ENCODE assay signal across 9 cellular contexts in the genomic region with DNA sequence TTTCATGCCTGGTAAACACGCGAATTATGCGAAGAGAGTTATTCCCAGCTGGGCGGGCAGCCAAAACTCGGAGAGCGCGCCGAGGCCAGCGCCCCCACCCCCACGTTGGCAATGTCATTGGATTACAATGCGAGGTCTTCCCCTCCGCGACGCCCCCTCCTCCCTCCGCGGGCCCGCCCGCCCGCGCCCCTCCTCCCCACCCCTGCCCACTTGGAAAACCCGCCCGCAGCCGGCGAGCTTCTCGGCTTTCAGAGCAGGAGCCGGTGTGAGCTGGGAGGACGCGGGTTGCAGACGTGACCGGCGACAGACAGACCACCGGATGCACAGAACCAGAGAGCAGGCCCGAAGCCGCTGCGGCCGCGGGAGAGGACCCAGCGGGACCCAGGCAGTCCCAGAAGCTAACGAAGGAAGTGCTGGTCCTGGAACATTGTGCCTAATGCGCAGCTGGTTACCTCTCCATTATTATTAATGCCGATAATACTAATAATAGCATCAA. TPM values are rescaled to one million over a fixed set of nuclear protein-coding genes. Genes with fewer than 3 reads are reported as not detected.
DNase-seq lines count a peak whose midpoint lies in the region; ATAC-seq, FAIRE-seq and TF ChIP-seq lines count a peak whose summit lies in the region.
"Had no signal": no experiment of that assay in that cellular context is flagged by ENCODE, and none has a peak within 500 bp of the region (broad histone marks: within the 10 kb centered on the region; RNA-seq: fewer than 3 reads in every experiment).

No MANE protein-coding gene starts in this region.

- no peaks in the 10 kb centered on the region for H3K9me2 ChIP-seq in neural cell (ENCODE audit: insufficient read depth, low read length)

- TF ChIP-seq EP300 in neural cell (conservative IDR thresholded peaks at IDR 0.05; ENCODE audit: poor library complexity, severe bottlenecking), result no peak

- POLR2A ChIA-PET in BJ (lab: Charles Lee), result interaction anchor here (0.6 kb wide), 1 partner anchor 962 kb away, joined by 3 read pairs; no protein-coding TSS in a partner anchor

- H3K27ac Mint-ChIP-seq in astrocyte (ENCODE audit: unreplicated experiment), result peak overlapping the region; percentile 83

- H4K20me1 ChIP-seq in astrocyte (ENCODE audit: insufficient read depth, low read length), result no peaks in the 10 kb centered on the region
- no peaks in the 10 kb centered on the region for H4K20me1 ChIP-seq in neural cell (ENCODE audit: insufficient read depth)

- H3K4me1 Mint-ChIP-seq in astrocyte (ENCODE audit: low read depth, unreplicated experiment), result peaks cover 15% of the 10 kb centered on the region

- H3K27me3 ChIP-seq in BJ (ENCODE audit: control insufficient read depth, insufficient read depth, low read length) (no peaks in the 10 kb centered on the region), HUES64 (ENCODE audit: insufficient read depth, low read length) (peaks cover 65% of the 10 kb centered on the region), astrocyte (ENCODE audit: insufficient read depth, low read length) (peaks cover 6% of the 10 kb centered on the region), neural cell (ENCODE audit: insufficient read depth, low read depth, low read length) (peaks cover 43% of the 10 kb centered on the region)

- TF ChIP-seq CTCF in BJ (IDR thresholded peaks at IDR 0.05; ENCODE audit: insufficient read depth, low read depth, low read length) (no peak), astrocyte (IDR thresholded peaks at IDR 0.05; ENCODE audit: insufficient read depth, low read depth, low read length) (no peak), neural cell (IDR thresholded peaks at IDR 0.05; ENCODE audit: poor library complexity, severe bottlenecking) (no peak)

- ATAC-seq in GM19452 (IDR thresholded peaks at IDR 0.05; ENCODE audit: unreplicated experiment), result no peak

- H3K79me2 ChIP-seq in astrocyte (ENCODE audit: insufficient read depth, low read length) (no peaks in the 10 kb centered on the region), neural cell (replicated peaks; ENCODE audit: insufficient read depth, low read length) (no peaks in the 10 kb centered on the region)

- DNase-seq in BJ (ENCODE audit: low read depth) (no peak), astrocyte (ENCODE audit: low read depth) (no peak), NCI-H146 treated with DMSO at 0.1 percent for 48 hours (lab: John Stamatoyannopoulos, UW; ENCODE audit: unreplicated experiment) (no peak), kidney glomerular epithelial cell (lab: John Stamatoyannopoulos, UW) (no peak)
- no peak for DNase-seq in effector CD4-positive, alpha-beta T cell

- H3K4me2 ChIP-seq in astrocyte (ENCODE audit: low read length) (peak overlapping the region; percentile 82), neural cell (ENCODE audit: low read length) (peak overlapping the region; percentile 62)

- H3K4me1 ChIP-seq in HUES64 (ENCODE audit: insufficient read depth, low read length) (peaks cover 21% of the 10 kb centered on the region), astrocyte (ENCODE audit: insufficient read depth, low read length) (peaks cover 26% of the 10 kb centered on the region)

- H3K36me3 Mint-ChIP-seq in astrocyte (ENCODE audit: low read depth, unreplicated experiment), result no peaks in the 10 kb centered on the region

- no peak overlapping the region for H3K27ac ChIP-seq in HUES64 (ENCODE audit: low read depth, low read length)
- no peak overlapping the region for H3K27ac ChIP-seq in astrocyte (ENCODE audit: low read depth, low read length)
- no peak overlapping the region for H3K27ac ChIP-seq in neural cell (ENCODE audit: low read length)

- CTCF ChIA-PET in BJ (lab: Yijun Ruan, JAX), result interaction anchor here (1.0 to 12.8 kb wide), 2 partner anchors 117 to 184 kb away, joined by 4 to 274 read pairs; no protein-coding TSS in a partner anchor

- H3K4me3 ChIP-seq in BJ (ENCODE audit: low read depth, low read length) (peak overlapping the region; percentile 36), HUES64 (ENCODE audit: low read length) (peak overlapping the region; percentile 63), astrocyte (ENCODE audit: insufficient read depth, low read depth, low read length) (peak overlapping the region; percentile 49), neural cell (ENCODE audit: low read length) (peak overlapping the region; percentile 59)

- no peaks in the 10 kb centered on the region for H3K27me3 Mint-ChIP-seq in astrocyte (ENCODE audit: low read depth, unreplicated experiment)

- TF ChIP-seq RAD21 in neural cell (conservative IDR thresholded peaks at IDR 0.05), result no peak

- under 1% methylated on average over 34 of the region's 41 CpGs for WGBS in HUES64

- H3K36me3 ChIP-seq in BJ (ENCODE audit: control insufficient read depth, insufficient read depth, low read length), result no peaks in the 10 kb centered on the region
- no peaks in the 10 kb centered on the region for H3K36me3 ChIP-seq in HUES64 (ENCODE audit: insufficient read depth, low read length)
- H3K36me3 ChIP-seq in astrocyte (ENCODE audit: insufficient read depth, low read length), result no peaks in the 10 kb centered on the region
- no peaks in the 10 kb centered on the region for H3K36me3 ChIP-seq in neural cell (ENCODE audit: insufficient read depth, low read length)

- H3K9me3 ChIP-seq in HUES64 (ENCODE audit: insufficient read depth, low read depth, low read length), result no peaks in the 10 kb centered on the region
- no peaks in the 10 kb centered on the region for H3K9me3 ChIP-seq in astrocyte (ENCODE audit: insufficient read depth, low read depth, low read length)
- H3K9me3 ChIP-seq in neural cell (ENCODE audit: low read length), result no peaks in the 10 kb centered on the region

- peak overlapping the region; percentile 81 for H3K4me3 Mint-ChIP-seq in astrocyte (ENCODE audit: unreplicated experiment)

- H3K9me3 Mint-ChIP-seq in astrocyte (ENCODE audit: unreplicated experiment), result no peaks in the 10 kb centered on the region

- no peaks in the 10 kb centered on the region for H3F3A ChIP-seq in neural cell (ENCODE audit: insufficient read depth, low read length, poor library complexity, severe bottlenecking)

- FAIRE-seq in astrocyte (lab: Jason Lieb, UNC), result no peak

- H3K9ac ChIP-seq in HUES64 (ENCODE audit: low read depth, low read length) (peak overlapping the region; percentile 33; the same call in 1 of the 2 replicates), astrocyte (ENCODE audit: low read length) (peak overlapping the region; percentile 55), neural cell (ENCODE audit: low read length) (no peak overlapping the region)

- H2AFZ ChIP-seq in astrocyte (ENCODE audit: low read depth, low read length) (peak overlapping the region; percentile 54), neural cell (ENCODE audit: low read depth, low read length) (no peak overlapping the region)

TF ChIP-seq in neural cell, 6 proteins besides CTCF, POLR2A, EP300 and RAD21:
- TF ChIP-seq MXI1 (conservative IDR thresholded peaks at IDR 0.05; ENCODE audit: poor library complexity, severe bottlenecking) (no peak), TAF1 (IDR thresholded peaks at IDR 0.05; ENCODE audit: low read depth) (no peak), REST (IDR thresholded peaks at IDR 0.05; ENCODE audit: borderline replicate concordance) (no peak), EZH2 (IDR thresholded peaks at IDR 0.05; ENCODE audit: borderline replicate concordance, insufficient read depth, low read length, poor library complexity, severe bottlenecking) (no peak), SMC3 (conservative IDR thresholded peaks at IDR 0.05; ENCODE audit: poor library complexity) (no peak), POLR2AphosphoS5 (IDR thresholded peaks at IDR 0.05) (no peak)
TF ChIP-seq in neural cell: peak in this region for 0.

RNA-seq across cellular contexts. Expression of gene NOG, which starts 4.0 kb away (rescaled TPM):
- polyA plus RNA-seq in BJ (2011; rRNA removed), result 0.26 and 0.49 TPM in 2 replicates
- 0.31 and 0.38 TPM in 2 replicates for polyA minus RNA-seq in BJ (2011; rRNA and poly(A)+ RNA removed)
- 3.3 TPM for polyA plus RNA-seq in HUES64 (2013, experiment 1 of 2)
- 4.2 TPM for polyA plus RNA-seq in HUES64 (2013, experiment 2 of 2)
- total RNA-seq in astrocyte, result 19.9 and 23.0 TPM in 2 replicates
- polyA plus RNA-seq in neural cell, result 0.82 and 2.1 TPM in 2 replicates
- polyA minus RNA-seq in neural cell, result 1.3 and 1.9 TPM in 2 replicates
- total RNA-seq: T-helper 2 cell treated with Interferon-gamma antibody and Interleukin-4, amounts not matched to agents 100 ng/mL and 5 ng/mL, for 36 hours had no signal
